16 cellular contexts compared by ENCODE assay signal in genomic region chr15:49589030-49589429, GRCh38. TPM values are rescaled to one million over a fixed set of nuclear protein-coding genes. Genes with fewer than 3 reads are reported as not detected.
DNase-seq lines count a peak whose midpoint lies in the region; ATAC-seq and TF ChIP-seq lines count a peak whose summit lies in the region.
"Had no signal": no experiment of that assay in that cellular context is flagged by ENCODE, and none has a peak within 500 bp of the region (broad histone marks: within the 10 kb centered on the region; RNA-seq: fewer than 3 reads in every experiment).

No MANE protein-coding gene starts in this region.

- TF ChIP-seq CTCF in activated CD8-positive, alpha-beta T cell treated with anti-CD3 and anti-CD28 coated beads for 36 hours (IDR thresholded peaks at IDR 0.05), result no peak
- no peak for TF ChIP-seq CTCF in type B pancreatic cell (conservative IDR thresholded peaks at IDR 0.05)

- peak overlapping the region; percentile 60 for H3K27ac Mint-ChIP-seq in activated CD8-positive, alpha-beta T cell treated with anti-CD3 and anti-CD28 coated beads, Interleukin-2, amount 10 ng/mL, durations not matched to agents 7 days and 5 days
- no peak overlapping the region for H3K27ac Mint-ChIP-seq in activated CD8-positive, alpha-beta T cell treated with anti-CD3 and anti-CD28 coated beads for 36 hours
- no peak overlapping the region for H3K27ac Mint-ChIP-seq in type B pancreatic cell
- H3K27ac Mint-ChIP-seq: activated T-helper 2 cell treated with anti-CD3 and anti-CD28 coated beads, Interferon-gamma antibody, Interleukin-2, Interleukin-4, amounts not matched to agents 10 μg/mL and 5 μg/mL and 100 μg/mL, durations not matched to agents 14 hours and 24 hours and 36 hours; neural progenitor cell had no signal

- DNase-seq in activated CD8-positive, alpha-beta T cell treated with anti-CD3 and anti-CD28 coated beads, Interleukin-2, amount 10 ng/mL, durations not matched to agents 7 days and 5 days, result no peak
- no peak for DNase-seq in activated CD8-positive, alpha-beta T cell treated with anti-CD3 and anti-CD28 coated beads for 36 hours
- DNase-seq in iris pigment epithelial cell (ENCODE audit: low read depth), result peak; percentile 12
- DNase-seq in activated T-cell treated with anti-CD3 and anti-CD28 coated beads for 4 hours, result no peak
- DNase-seq in type B pancreatic cell (ENCODE audit: extremely low spot score, unreplicated experiment), result no peak
- no peak for DNase-seq in DMS79 (lab: John Stamatoyannopoulos, UW)
- DNase-seq: central memory CD4-positive, alpha-beta T cell; DMS 273 treated with DMSO at 0.1 percent for 48 hours; NCI-H510A treated with DMSO at 0.1 percent for 48 hours; SHP77; spleen; stimulated activated CD8-positive, alpha-beta memory T cell treated with anti-CD3 and anti-CD28 coated beads, Interleukin-4, amount 100 ng/mL, for 48 hours had no signal

- peak overlapping the region; percentile 28 for H3K4me3 Mint-ChIP-seq in activated CD8-positive, alpha-beta T cell treated with anti-CD3 and anti-CD28 coated beads, Interleukin-2, amount 10 ng/mL, durations not matched to agents 7 days and 5 days
- H3K4me3 Mint-ChIP-seq in activated CD8-positive, alpha-beta T cell treated with anti-CD3 and anti-CD28 coated beads for 36 hours, result no peak overlapping the region
- H3K4me3 Mint-ChIP-seq in type B pancreatic cell, result no peak overlapping the region
- H3K4me3 Mint-ChIP-seq: neural progenitor cell had no signal

- CTCF ChIA-PET in activated CD8-positive, alpha-beta T cell treated with anti-CD3 and anti-CD28 coated beads, Interleukin-2, amount 10 ng/mL, durations not matched to agents 7 days and 5 days (lab: Charles Lee), result no interaction called here
- CTCF ChIA-PET in activated CD8-positive, alpha-beta T cell treated with anti-CD3 and anti-CD28 coated beads for 36 hours (lab: Charles Lee), result no interaction called here

- POLR2A ChIA-PET in activated CD8-positive, alpha-beta T cell treated with anti-CD3 and anti-CD28 coated beads, Interleukin-2, amount 10 ng/mL, durations not matched to agents 7 days and 5 days (lab: Charles Lee), result no interaction called here
- POLR2A ChIA-PET in activated CD8-positive, alpha-beta T cell treated with anti-CD3 and anti-CD28 coated beads for 36 hours (lab: Charles Lee), result interaction anchor here (0.7 kb wide), 1 partner anchor 1153 kb away, joined by 3 read pairs; no protein-coding TSS in a partner anchor

- H3K36me3 Mint-ChIP-seq in activated CD8-positive, alpha-beta T cell treated with anti-CD3 and anti-CD28 coated beads, Interleukin-2, amount 10 ng/mL, durations not matched to agents 7 days and 5 days (ENCODE audit: low read depth), result peaks cover under 1% of the 10 kb centered on the region
- H3K36me3 Mint-ChIP-seq in activated CD8-positive, alpha-beta T cell treated with anti-CD3 and anti-CD28 coated beads for 36 hours (ENCODE audit: low read depth), result peaks cover 22% of the 10 kb centered on the region
- peaks cover 18% of the 10 kb centered on the region for H3K36me3 Mint-ChIP-seq in type B pancreatic cell

- H3K27me3 Mint-ChIP-seq in activated CD8-positive, alpha-beta T cell treated with anti-CD3 and anti-CD28 coated beads, Interleukin-2, amount 10 ng/mL, durations not matched to agents 7 days and 5 days (ENCODE audit: low read depth), result no peaks in the 10 kb centered on the region
- H3K27me3 Mint-ChIP-seq in activated CD8-positive, alpha-beta T cell treated with anti-CD3 and anti-CD28 coated beads for 36 hours, result no peaks in the 10 kb centered on the region
- no peaks in the 10 kb centered on the region for H3K27me3 Mint-ChIP-seq in type B pancreatic cell

- no peaks in the 10 kb centered on the region for H3K9me3 Mint-ChIP-seq in activated CD8-positive, alpha-beta T cell treated with anti-CD3 and anti-CD28 coated beads, Interleukin-2, amount 10 ng/mL, durations not matched to agents 7 days and 5 days (ENCODE audit: insufficient read depth)
- H3K9me3 Mint-ChIP-seq in activated CD8-positive, alpha-beta T cell treated with anti-CD3 and anti-CD28 coated beads for 36 hours, result peaks cover 16% of the 10 kb centered on the region
- peaks cover 7% of the 10 kb centered on the region for H3K9me3 Mint-ChIP-seq in type B pancreatic cell

- intact Hi-C loops in activated CD8-positive, alpha-beta T cell treated with anti-CD3 and anti-CD28 coated beads for 36 hours (cut with micrococcal nuclease), result no loop called here

- ATAC-seq in activated CD8-positive, alpha-beta T cell treated with anti-CD3 and anti-CD28 coated beads, Interleukin-2, amount 10 ng/mL, durations not matched to agents 7 days and 5 days, result no peak
- ATAC-seq in activated CD8-positive, alpha-beta T cell treated with anti-CD3 and anti-CD28 coated beads for 36 hours, result no peak
- ATAC-seq in GM21786 (IDR thresholded peaks at IDR 0.05; ENCODE audit: unreplicated experiment) (peak; percentile 70), HG03520 (IDR thresholded peaks at IDR 0.05; ENCODE audit: unreplicated experiment) (peak; percentile 60)

- peaks cover 2% of the 10 kb centered on the region for H3K4me1 Mint-ChIP-seq in activated CD8-positive, alpha-beta T cell treated with anti-CD3 and anti-CD28 coated beads, Interleukin-2, amount 10 ng/mL, durations not matched to agents 7 days and 5 days (ENCODE audit: low read depth)
- peaks cover 5% of the 10 kb centered on the region for H3K4me1 Mint-ChIP-seq in activated CD8-positive, alpha-beta T cell treated with anti-CD3 and anti-CD28 coated beads for 36 hours (ENCODE audit: low read depth)
- no peaks in the 10 kb centered on the region for H3K4me1 Mint-ChIP-seq in type B pancreatic cell (ENCODE audit: unreplicated experiment)
- H3K4me1 Mint-ChIP-seq: neural progenitor cell had no signal

RNA-seq across cellular contexts. Expression of gene FAM227B, which starts 31.6 kb away (rescaled TPM):
- 1 to 10 TPM; 3.2 to 3.7 TPM for total RNA-seq in activated CD8-positive, alpha-beta T cell treated with anti-CD3 and anti-CD28 coated beads, Interleukin-2, amount 10 ng/mL, durations not matched to agents 7 days and 5 days
- total RNA-seq in activated CD8-positive, alpha-beta T cell treated with anti-CD3 and anti-CD28 coated beads for 36 hours, result 1 to 10 TPM; 6.0 to 6.1 TPM
- total RNA-seq in type B pancreatic cell (ENCODE audit: low replicate concordance), result 6.1 and 7.3 TPM in 2 replicates

RNA-seq across cellular contexts. Expression of gene DTWD1, which starts 31.8 kb away (rescaled TPM):
- total RNA-seq in activated CD8-positive, alpha-beta T cell treated with anti-CD3 and anti-CD28 coated beads, Interleukin-2, amount 10 ng/mL, durations not matched to agents 7 days and 5 days, result 10 to 100 TPM; 16.1 to 18.0 TPM
- total RNA-seq in activated CD8-positive, alpha-beta T cell treated with anti-CD3 and anti-CD28 coated beads for 36 hours, result 10 to 100 TPM; 21.4 to 21.9 TPM
- 28.3 and 33.2 TPM in 2 replicates for total RNA-seq in type B pancreatic cell (ENCODE audit: low replicate concordance)

Comparison
In these comparisons a context has a peak if more than half of its experiments do, and no peak if none do; other contexts are left out.
1. ATAC-seq: peak in GM21786 (single experiment) and HG03520 (single experiment); none in activated CD8-positive, alpha-beta T cell treated with anti-CD3 and anti-CD28 coated beads, Interleukin-2, amount 10 ng/mL, durations not matched to agents 7 days and 5 days (single experiment) and activated CD8-positive, alpha-beta T cell treated with anti-CD3 and anti-CD28 coated beads for 36 hours (single experiment).